8 cellular contexts compared by ENCODE assay signal in genomic region chr5:34245813-34246212, GRCh38.
DNase-seq lines count a peak whose midpoint lies in the region; ATAC-seq and TF ChIP-seq lines count a peak whose summit lies in the region.
"Not testable (repeated sequence)": the region's sequence is repeated elsewhere in the genome, so short reads cannot be mapped to it uniquely, and the experiment has no call there.

No MANE protein-coding gene starts in this region.

- peak overlapping the region; percentile 39 for H3K4me3 ChIP-seq in BE2C (ENCODE audit: low read depth, low read length)
- not testable (repeated sequence) for H3K4me3 ChIP-seq in HEK293 (ENCODE audit: low read depth, low read length); mucosa of descending colon
- H3K4me3 ChIP-seq in RWPE2 (ENCODE audit: severe bottlenecking) = peak overlapping the region; percentile 19

- H3K4me1 ChIP-seq in BE2C; HEK293 (ENCODE audit: control insufficient read depth, insufficient read depth, low read length); RWPE2 (ENCODE audit: insufficient read depth, poor library complexity, severe bottlenecking); mucosa of descending colon (ENCODE audit: low read depth): not testable (repeated sequence)

- intact Hi-C loops in activated naive CD4-positive, alpha-beta T cell treated with anti-CD3 and anti-CD28 coated beads for 36 hours (cut with micrococcal nuclease) = loop anchor here (10.0 kb wide), 1 partner anchor 241 kb away; the partner anchor contains the start of gene AMACR
- intact Hi-C loops in mucosa of descending colon (cut with DNase I, micrococcal nuclease) = not testable (repeated sequence)

- H3K27ac ChIP-seq in HEK293 (ENCODE audit: extremely low read depth, low read depth, low read length) = peak overlapping the region; percentile 39; the same call in 1 of the 2 replicates
- peak overlapping the region; percentile 17 for H3K27ac ChIP-seq in RWPE2 (ENCODE audit: poor library complexity, severe bottlenecking)
- peak overlapping the region; percentile 45 for H3K27ac ChIP-seq in epithelial cell of prostate

- not testable (repeated sequence) for H3K36me3 ChIP-seq in BE2C; HEK293 (ENCODE audit: control insufficient read depth in 2 of 2, insufficient read depth in 1 of 2, low read length in 2 of 2); RWPE2 (ENCODE audit: low read depth); mucosa of descending colon (ENCODE audit: low read depth)

- CTCF ChIA-PET in HEK293 (lab: Yijun Ruan, JAX) = not testable (repeated sequence)
- CTCF ChIA-PET in activated naive CD4-positive, alpha-beta T cell treated with anti-CD3 and anti-CD28 coated beads for 36 hours (lab: Charles Lee) = interaction anchor here (0.6 kb wide), 1 partner anchor 170 kb away, joined by 3 read pairs; no protein-coding TSS in a partner anchor

- not testable (repeated sequence) for TF ChIP-seq CTCF in BE2C (IDR thresholded peaks at IDR 0.05; ENCODE audit: low read depth, low read length); HEK293 (tag by site-specific recombination; IDR thresholded peaks at IDR 0.05); RWPE2 (IDR thresholded peaks at IDR 0.05; ENCODE audit: poor library complexity, severe bottlenecking); mucosa of descending colon (IDR thresholded peaks at IDR 0.05)

- H3K9me3 Mint-ChIP-seq in activated naive CD4-positive, alpha-beta T cell treated with anti-CD3 and anti-CD28 coated beads for 36 hours = not testable (repeated sequence)

- not testable (repeated sequence) for H3K27me3 Mint-ChIP-seq in activated naive CD4-positive, alpha-beta T cell treated with anti-CD3 and anti-CD28 coated beads for 36 hours (ENCODE audit: low read depth)

- POLR2A ChIA-PET in HEK293 (lab: Yijun Ruan, JAX) = not testable (repeated sequence)

- H3K27ac Mint-ChIP-seq in activated naive CD4-positive, alpha-beta T cell treated with anti-CD3 and anti-CD28 coated beads for 36 hours = peak overlapping the region; percentile 82

- peak overlapping the region; percentile 69 for H3K4me3 Mint-ChIP-seq in activated naive CD4-positive, alpha-beta T cell treated with anti-CD3 and anti-CD28 coated beads for 36 hours

- H3K27me3 ChIP-seq in BE2C; RWPE2 (ENCODE audit: insufficient read depth, poor library complexity, severe bottlenecking): not testable (repeated sequence)

- H3K36me3 Mint-ChIP-seq in activated naive CD4-positive, alpha-beta T cell treated with anti-CD3 and anti-CD28 coated beads for 36 hours (ENCODE audit: low read depth) = not testable (repeated sequence)

- peaks cover 10% of the 10 kb centered on the region for H3K4me1 Mint-ChIP-seq in activated naive CD4-positive, alpha-beta T cell treated with anti-CD3 and anti-CD28 coated beads for 36 hours (ENCODE audit: low read depth)

- not testable (repeated sequence) for ATAC-seq in RWPE2 (ENCODE audit: low read depth); mucosa of descending colon

- not testable (repeated sequence) for DNase-seq in BE2C; activated naive CD4-positive, alpha-beta T cell treated with anti-CD3 and anti-CD28 coated beads for 36 hours
- DNase-seq in NCI-H2029 (lab: John Stamatoyannopoulos, UW) = peak; percentile 57
- DNase-seq in RWPE2 (ENCODE audit: low spot score) = peak; percentile 68
- DNase-seq in epithelial cell of prostate (ENCODE audit: low read depth, low spot score) = peak; percentile 55
- peak in 2 of 3 donors; percentile 7 to 14 for DNase-seq in mucosa of descending colon
- peak; percentile 23 for DNase-seq in stimulated activated CD8-positive, alpha-beta memory T cell treated with anti-CD3 and anti-CD28 coated beads, Interleukin-4, amount 100 ng/mL, for 48 hours

- H3K9me3 ChIP-seq in BE2C; HEK293 (ENCODE audit: control insufficient read depth, insufficient read depth, low read depth, low read length); RWPE2 (ENCODE audit: severe bottlenecking); mucosa of descending colon: not testable (repeated sequence)

TF ChIP-seq in HEK293, 187 proteins besides CTCF, POLR2A, EP300 and RAD21:
- TF ChIP-seq IKZF3 (tag by site-specific recombination; IDR thresholded peaks at IDR 0.05) (peak; percentile 47; the same call in 1 of the 2 replicates), ZNF600 (tag by site-specific recombination; IDR thresholded peaks at IDR 0.05) (0 out of 2 replicates have a peak, but pooled peaks have one; percentile 17), SP7 (tag by site-specific recombination; IDR thresholded peaks at IDR 0.05) (0 out of 2 replicates have a peak, but pooled peaks have one; percentile 40), ZNF24 (tag by site-specific recombination; IDR thresholded peaks at IDR 0.05) (peak; percentile 52; the same call in 1 of the 2 replicates), ZNF366 (tag by site-specific recombination; conservative IDR thresholded peaks at IDR 0.05) (peak; percentile 58; the same call in 1 of the 2 replicates), PRDM1 (tag by site-specific recombination; IDR thresholded peaks at IDR 0.05) (0 out of 2 replicates have a peak, but pooled peaks have one; percentile 10), BCL6B (tag by site-specific recombination; IDR thresholded peaks at IDR 0.05) (peak; percentile 85), ZEB2 (tag by site-specific recombination; IDR thresholded peaks at IDR 0.05) (peak; percentile 53; the same call in 1 of the 2 replicates), SCRT2 (tag by site-specific recombination; IDR thresholded peaks at IDR 0.05) (0 out of 2 replicates have a peak, but pooled peaks have one; percentile 22), ZNF561 (tag by site-specific recombination; IDR thresholded peaks at IDR 0.05; ENCODE audit: borderline replicate concordance) (0 out of 2 replicates have a peak, but pooled peaks have one; percentile 28)
